ENCODE assay signal across 15 cellular contexts in the genomic region with DNA sequence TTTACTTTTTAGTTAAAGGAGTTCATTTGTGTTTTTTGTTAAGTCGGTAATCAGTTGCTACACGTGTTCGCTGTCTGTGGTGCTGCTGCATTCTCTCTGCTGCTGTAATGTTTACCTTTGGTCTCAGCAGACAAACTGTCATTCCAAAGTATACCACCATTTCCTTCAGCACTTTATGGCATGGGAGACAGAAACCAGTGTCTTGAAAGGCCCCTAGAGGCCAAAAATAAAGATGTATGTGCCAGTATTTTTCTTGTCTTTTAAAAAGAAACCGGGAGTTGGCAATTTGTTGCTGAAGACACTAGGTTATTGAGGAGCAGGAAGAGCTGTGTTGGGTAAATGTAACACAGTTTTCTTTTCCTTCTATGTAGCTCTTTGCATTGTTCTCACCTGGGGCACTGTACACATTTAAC. TPM values are rescaled to one million over a fixed set of nuclear protein-coding genes. Genes with fewer than 3 reads are reported as not detected.
A peak's percentile ranks its signal among the peaks of the same experiment; 100 is the strongest.
DNase-seq lines count a peak whose midpoint lies in the region; ATAC-seq and TF ChIP-seq lines count a peak whose summit lies in the region.
"Had no signal": no experiment of that assay in that cellular context is flagged by ENCODE, and none has a peak within 500 bp of the region (broad histone marks: within the 10 kb centered on the region; RNA-seq: fewer than 3 reads in every experiment).

No MANE protein-coding gene starts in this region.

- H3K27me3 ChIP-seq in mesendoderm (ENCODE audit: insufficient read depth, low read length, poor library complexity): no peaks in the 10 kb centered on the region
- H3K27me3 ChIP-seq in ovary: peaks cover 2% of the 10 kb centered on the region

- no peak overlapping the region for H3K27ac ChIP-seq in mesendoderm (ENCODE audit: low read depth, low read length)
- H3K27ac ChIP-seq in ovary: no peak overlapping the region
- H3K27ac ChIP-seq: SK-N-MC had no signal

- H3K4me1 ChIP-seq in mesendoderm (ENCODE audit: control insufficient read depth, low read depth, low read length) (no peaks in the 10 kb centered on the region), ovary (ENCODE audit: insufficient read depth) (no peaks in the 10 kb centered on the region)

- no peak overlapping the region for H3K56ac ChIP-seq in mesendoderm (ENCODE audit: low read length)

- no peak overlapping the region for H2BK120ac ChIP-seq in mesendoderm (ENCODE audit: low read depth, low read length)

- H3K4me2 ChIP-seq in mesendoderm (ENCODE audit: low read length): no peak overlapping the region

- peaks cover 8% of the 10 kb centered on the region for H3K79me1 ChIP-seq in mesendoderm (ENCODE audit: low read length)

- H3K4ac ChIP-seq in mesendoderm (ENCODE audit: low read depth, low read length): no peak overlapping the region

- no peak for ATAC-seq in HG02678 (IDR thresholded peaks at IDR 0.05; ENCODE audit: unreplicated experiment)
- ATAC-seq: right cardiac atrium had no signal

- no peak overlapping the region for H4K5ac ChIP-seq in mesendoderm (ENCODE audit: low read length)

- no CpG with 5 or more reads among the region's 4 CpGs for WGBS in mesendoderm (ENCODE audit: extremely low coverage, insufficient coverage, low lambda C conversion rate)
- WGBS in ovary, 3 donors: 75 to 83% (median 77%) methylated on average over 4 of the region's 4 CpGs

- H3K36me3 ChIP-seq in mesendoderm (ENCODE audit: control insufficient read depth, insufficient read depth, low read length) (no peaks in the 10 kb centered on the region), ovary (no peaks in the 10 kb centered on the region)

- H2AK5ac ChIP-seq in mesendoderm (ENCODE audit: low read length): no peak overlapping the region

- TF ChIP-seq CTCF in choroid plexus epithelial cell (conservative IDR thresholded peaks at IDR 0.05; ENCODE audit: low read depth, low read length) (peak; percentile 14), ovary (IDR thresholded peaks at IDR 0.05) (no peak)

- H3K9me3 ChIP-seq in ovary: peaks cover 0 to 1% of the 10 kb centered on the region in 2 donors

- no peak overlapping the region for H2BK15ac ChIP-seq in mesendoderm (replicated peaks; ENCODE audit: low read depth)

- H3K9ac ChIP-seq in mesendoderm (ENCODE audit: low read length): no peak overlapping the region

- H2BK5ac ChIP-seq in mesendoderm (ENCODE audit: low read length): no peak overlapping the region

- no peak for TF ChIP-seq EP300 in ovary (IDR thresholded peaks at IDR 0.05)

- peak; percentile 25 for DNase-seq in EH (ENCODE audit: low read depth)
- DNase-seq in NCI-H2029 (lab: John Stamatoyannopoulos, UW): peak; percentile 37
- peak; percentile 68 for DNase-seq in choroid plexus epithelial cell (ENCODE audit: low read depth)
- DNase-seq in mesendoderm: peak; percentile 73
- no peak for DNase-seq in effector CD4-positive, alpha-beta T cell
- no peak for DNase-seq in ovary
- no peak for DNase-seq in stimulated activated CD4-positive, alpha-beta T cell treated with anti-CD3 and anti-CD28 coated beads, Interleukin-4, amount 100 ng/mL, for 4 hours
- DNase-seq: activated CD4-positive, alpha-beta T cell treated with anti-CD3 and anti-CD28 coated beads, Interleukin-2, amount 50 U/mL, for 1 hour; activated naive CD8-positive, alpha-beta T cell treated with anti-CD3 and anti-CD28 coated beads for 36 hours; activated T-cell treated with anti-CD3 and anti-CD28 coated beads, Interleukin-2, amount 50 U/mL, for 24 hours; NCI-H1092; NK-92 treated with Interleukin-12 subunit alpha and Interleukin-12 subunit beta, amount 100 ng/mL, for 24 hours; right cardiac atrium had no signal

- no peak overlapping the region for H3K18ac ChIP-seq in mesendoderm (ENCODE audit: low read length)

- peaks cover 10% of the 10 kb centered on the region for H3K79me2 ChIP-seq in mesendoderm (ENCODE audit: control insufficient read depth, insufficient read depth, low read length)

- no peak overlapping the region for H3K23ac ChIP-seq in mesendoderm (ENCODE audit: low read length)

- TF ChIP-seq POLR2A in ovary (IDR thresholded peaks at IDR 0.05): no peak

- intact Hi-C loops in ovary (cut with DNase I): no loop called here

- no peak overlapping the region for H4K8ac ChIP-seq in mesendoderm (ENCODE audit: low read depth, low read length)

- no peak overlapping the region for H3K4me3 ChIP-seq in choroid plexus epithelial cell (ENCODE audit: low read depth, low read length)
- no peak overlapping the region for H3K4me3 ChIP-seq in mesendoderm (ENCODE audit: low read length)
- H3K4me3 ChIP-seq in ovary: no peak overlapping the region
- H3K4me3 ChIP-seq: SK-N-MC had no signal

RNA-seq across cellular contexts. Expression of gene ZNF92, which starts 24.1 kb away (rescaled TPM):
- polyA plus RNA-seq in mesendoderm (2013, experiment 1 of 2): 25.6 TPM
- polyA plus RNA-seq in mesendoderm (2013, experiment 2 of 2): 25.1 TPM
- total RNA-seq in ovary: 10 to 100 TPM in 3 of 7 donors, 1 to 10 TPM in 4; 4.8 to 12.6 (median 9.4) TPM
- polyA plus RNA-seq in ovary: 1 to 10 TPM; 5.6 to 6.1 TPM

Comparison
In these comparisons a context has a peak if more than half of its experiments do, and no peak if none do; other contexts are left out.
1. DNase-seq: peak in EH (single experiment), NCI-H2029 (single experiment), choroid plexus epithelial cell (single experiment) and mesendoderm (single experiment); none in effector CD4-positive, alpha-beta T cell (single experiment), ovary (0 of 5) and stimulated activated CD4-positive, alpha-beta T cell treated with anti-CD3 and anti-CD28 coated beads, Interleukin-4, amount 100 ng/mL, for 4 hours (0 of 2).